Comparison of ENCODE assay signal across 14 cellular contexts in genomic region chr4:31613946-31614623, GRCh38.
DNase-seq lines count a peak whose midpoint lies in the region; ATAC-seq lines count a peak whose summit lies in the region.
"Had no signal": no experiment of that assay in that cellular context is flagged by ENCODE, and none has a peak within 500 bp of the region (broad histone marks: within the 10 kb centered on the region; RNA-seq: fewer than 3 reads in every experiment).

No MANE protein-coding gene starts in this region.

- peak overlapping the region in 2 of 10 experiments; percentile 6 to 11; a peak in 1 of 20 replicates for H3K4me3 ChIP-seq in BLaER1 treated with 17β-estradiol and CSF1 and Interleukin-3, amounts not matched to agents 10 nM and 100 nM
- H3K4me3 ChIP-seq in Jurkat, Clone E6-1 (ENCODE audit: low read length): no peak overlapping the region
- H3K4me3 ChIP-seq: coronary artery, skin epidermis had no signal

- peak overlapping the region; percentile 3 to 75 (median 47); a peak in 21 of 22 replicates for H3K4me2 ChIP-seq in BLaER1 treated with 17β-estradiol and CSF1 and Interleukin-3, amounts not matched to agents 10 nM and 100 nM

- H3K27me3 ChIP-seq in BLaER1 treated with 17β-estradiol and CSF1 and Interleukin-3, amounts not matched to agents 10 nM and 100 nM: peaks cover 10 to 78% (median 64%) of the 10 kb centered on the region in 11 experiments
- H3K27me3 ChIP-seq: BE2C had no signal

- peaks cover 0 to 8% (median 0%) of the 10 kb centered on the region in 11 experiments; a peak in 1 of 22 replicates for H4K20me1 ChIP-seq in BLaER1 treated with 17β-estradiol and CSF1 and Interleukin-3, amounts not matched to agents 10 nM and 100 nM

- peaks cover 0 to 14% (median 7%) of the 10 kb centered on the region in 10 experiments; a peak in 10 of 20 replicates for H3K4me1 ChIP-seq in BLaER1 treated with 17β-estradiol and CSF1 and Interleukin-3, amounts not matched to agents 10 nM and 100 nM
- H3K4me1 ChIP-seq: BE2C had no signal

- H3K9ac ChIP-seq in BLaER1 treated with 17β-estradiol and CSF1 and Interleukin-3, amounts not matched to agents 10 nM and 100 nM: no peak overlapping the region

- peaks cover 13 to 19% (median 14%) of the 10 kb centered on the region in 11 experiments for H3K9me3 ChIP-seq in BLaER1 treated with 17β-estradiol and CSF1 and Interleukin-3, amounts not matched to agents 10 nM and 100 nM (replicated peaks in 1 of 11)
- H3K9me3 ChIP-seq: BE2C had no signal

- peak overlapping the region in 1 of 11 experiments; percentile 9; a peak in 1 of 22 replicates for H3K27ac ChIP-seq in BLaER1 treated with 17β-estradiol and CSF1 and Interleukin-3, amounts not matched to agents 10 nM and 100 nM
- H3K27ac ChIP-seq: coronary artery, skin epidermis had no signal

- ATAC-seq in GM21360 (IDR thresholded peaks at IDR 0.05; ENCODE audit: unreplicated experiment): no peak
- ATAC-seq: left cardiac atrium had no signal

- peak; percentile 3 for DNase-seq in Jurkat, Clone E6-1 (ENCODE audit: low read depth, low spot score)
- peak; percentile 21 for DNase-seq in SHP77 treated with DMSO at 0.1 percent for 48 hours (lab: John Stamatoyannopoulos, UW)
- peak; percentile 14 for DNase-seq in iPS-NIHi11 (ENCODE audit: low spot score)
- no peak for DNase-seq in activated CD8-positive, alpha-beta memory T cell treated with anti-CD3 and anti-CD28 coated beads, Interleukin-2, amount 50 U/mL, for 4 hours
- no peak for DNase-seq in SKM-1 treated with dmso at 0.1 percent for 144 hours (lab: John Stamatoyannopoulos, UW; ENCODE audit: unreplicated experiment)
- DNase-seq in AG08395 (ENCODE audit: low spot score): no peak
- DNase-seq: BE2C, H7, left cardiac atrium, substantia nigra had no signal

- no peaks in the 10 kb centered on the region for H3K36me3 ChIP-seq in BLaER1 treated with 17β-estradiol and CSF1 and Interleukin-3, amounts not matched to agents 10 nM and 100 nM
- H3K36me3 ChIP-seq: BE2C had no signal

Comparison
In these comparisons a context has a peak if more than half of its experiments do, and no peak if none do; other contexts are left out.
1. DNase-seq: peak in Jurkat, Clone E6-1 (single experiment), SHP77 treated with DMSO at 0.1 percent for 48 hours (single experiment) and iPS-NIHi11 (single experiment); none in activated CD8-positive, alpha-beta memory T cell treated with anti-CD3 and anti-CD28 coated beads, Interleukin-2, amount 50 U/mL, for 4 hours (single experiment), SKM-1 treated with dmso at 0.1 percent for 144 hours (single experiment) and AG08395 (single experiment).